ENCODE assay signal across 8 cellular contexts in genomic region chr18:5744659-5745058, GRCh38.
"Had no signal": no experiment of that assay in that cellular context is flagged by ENCODE, and none has a peak within 500 bp of the region (broad histone marks: within the 10 kb centered on the region; RNA-seq: fewer than 3 reads in every experiment).

No MANE protein-coding gene starts in this region.

- H3K36me3 Mint-ChIP-seq: IgD-negative memory B cell had no signal

- H2AFZ ChIP-seq: GM23338 had no signal

- DNase-seq: H9, HCEC 1CT, HFFc6, KBM-7 had no signal

- ATAC-seq: GM23338, HepG2 had no signal

- H3K4me3 ChIP-seq: GM23338 had no signal

- H3K4me2 ChIP-seq: GM23338 had no signal

- H3K27ac ChIP-seq: HL-60 had no signal

- H3K27ac Mint-ChIP-seq: GM23338, H9, HFFc6, IgD-negative memory B cell had no signal

- H3K9me3 Mint-ChIP-seq: GM23338, H9 had no signal
